Comparison of ENCODE assay signal across 20 cellular contexts in the genomic region with DNA sequence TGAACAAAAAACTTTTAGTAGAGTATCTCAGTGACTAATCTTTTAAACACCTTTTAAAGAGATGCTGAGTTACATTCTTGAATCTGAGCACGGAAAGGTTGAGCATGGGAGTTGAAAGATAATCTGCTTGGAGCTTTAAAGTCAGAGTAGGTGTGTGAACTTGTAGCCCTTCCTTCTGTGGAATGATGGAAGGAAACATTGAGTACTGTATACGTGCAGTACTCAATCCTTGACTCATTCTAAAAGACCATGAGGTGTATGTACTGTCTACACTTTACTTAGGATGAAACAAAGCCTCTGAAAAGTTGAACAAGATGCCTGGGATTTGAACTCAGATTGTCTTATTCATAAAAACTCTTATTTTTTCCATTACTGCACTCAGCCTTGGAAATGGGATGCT. TPM values are rescaled to one million over a fixed set of nuclear protein-coding genes. Genes with fewer than 3 reads are reported as not detected.
DNase-seq lines count a peak whose midpoint lies in the region; ATAC-seq and TF ChIP-seq lines count a peak whose summit lies in the region.
"Had no signal": no experiment of that assay in that cellular context is flagged by ENCODE, and none has a peak within 500 bp of the region (broad histone marks: within the 10 kb centered on the region; RNA-seq: fewer than 3 reads in every experiment).

No MANE protein-coding gene starts in this region.

- H3K27ac Mint-ChIP-seq in activated T-cell treated with anti-CD3 and anti-CD28 coated beads, Interleukin-2, amount 50 U/mL, for 24 hours = peak overlapping the region; percentile 97
- peak overlapping the region; percentile 97 for H3K27ac Mint-ChIP-seq in activated naive CD8-positive, alpha-beta T cell treated with anti-CD3 and anti-CD28 coated beads, Interleukin-2, amount 50 U/mL, for 24 hours
- peak overlapping the region; percentile 69 for H3K27ac Mint-ChIP-seq in progenitor cell of endocrine pancreas
- H3K27ac Mint-ChIP-seq: memory B cell had no signal

- peaks cover 86% of the 10 kb centered on the region for H3K36me3 Mint-ChIP-seq in activated T-cell treated with anti-CD3 and anti-CD28 coated beads, Interleukin-2, amount 50 U/mL, for 24 hours (ENCODE audit: low read depth)
- H3K36me3 Mint-ChIP-seq in activated naive CD8-positive, alpha-beta T cell treated with anti-CD3 and anti-CD28 coated beads, Interleukin-2, amount 50 U/mL, for 24 hours (ENCODE audit: low read depth) = peaks cover 57% of the 10 kb centered on the region
- H3K36me3 Mint-ChIP-seq in progenitor cell of endocrine pancreas (ENCODE audit: insufficient read depth) = peaks cover 14% of the 10 kb centered on the region

- H3K4me1 Mint-ChIP-seq in activated T-cell treated with anti-CD3 and anti-CD28 coated beads, Interleukin-2, amount 50 U/mL, for 24 hours (ENCODE audit: low read depth) = peaks cover 69% of the 10 kb centered on the region
- H3K4me1 Mint-ChIP-seq in activated naive CD8-positive, alpha-beta T cell treated with anti-CD3 and anti-CD28 coated beads, Interleukin-2, amount 50 U/mL, for 24 hours = peaks cover 73% of the 10 kb centered on the region
- H3K4me1 Mint-ChIP-seq in progenitor cell of endocrine pancreas (ENCODE audit: low read depth) = peaks cover 12% of the 10 kb centered on the region

- no peaks in the 10 kb centered on the region for H3K27me3 Mint-ChIP-seq in activated T-cell treated with anti-CD3 and anti-CD28 coated beads, Interleukin-2, amount 50 U/mL, for 24 hours
- H3K27me3 Mint-ChIP-seq in activated naive CD8-positive, alpha-beta T cell treated with anti-CD3 and anti-CD28 coated beads, Interleukin-2, amount 50 U/mL, for 24 hours = peaks cover 2% of the 10 kb centered on the region
- H3K27me3 Mint-ChIP-seq in progenitor cell of endocrine pancreas = no peaks in the 10 kb centered on the region
- H3K27me3 Mint-ChIP-seq: memory B cell had no signal

- peak overlapping the region; percentile 63 for H3K4me3 Mint-ChIP-seq in activated T-cell treated with anti-CD3 and anti-CD28 coated beads, Interleukin-2, amount 50 U/mL, for 24 hours
- peak overlapping the region; percentile 72 for H3K4me3 Mint-ChIP-seq in activated naive CD8-positive, alpha-beta T cell treated with anti-CD3 and anti-CD28 coated beads, Interleukin-2, amount 50 U/mL, for 24 hours
- no peak overlapping the region for H3K4me3 Mint-ChIP-seq in progenitor cell of endocrine pancreas (ENCODE audit: low read depth)
- H3K4me3 Mint-ChIP-seq: memory B cell had no signal

- peak; percentile 63 for ATAC-seq in activated naive CD8-positive, alpha-beta T cell treated with anti-CD3 and anti-CD28 coated beads, Interleukin-2, amount 50 U/mL, for 24 hours
- ATAC-seq: gastroesophageal sphincter had no signal

- H3K9me3 Mint-ChIP-seq in activated T-cell treated with anti-CD3 and anti-CD28 coated beads, Interleukin-2, amount 50 U/mL, for 24 hours = no peaks in the 10 kb centered on the region
- no peaks in the 10 kb centered on the region for H3K9me3 Mint-ChIP-seq in activated naive CD8-positive, alpha-beta T cell treated with anti-CD3 and anti-CD28 coated beads, Interleukin-2, amount 50 U/mL, for 24 hours
- H3K9me3 Mint-ChIP-seq in progenitor cell of endocrine pancreas (ENCODE audit: low read depth) = no peaks in the 10 kb centered on the region
- H3K9me3 Mint-ChIP-seq: IgD-negative memory B cell, memory B cell had no signal

- DNase-seq in activated T-cell treated with anti-CD3 and anti-CD28 coated beads, Interleukin-2, amount 50 U/mL, for 24 hours = no peak
- no peak for DNase-seq in activated T-cell treated with anti-CD3 and anti-CD28 coated beads, Interleukin-2, amount 50 U/mL, for 48 hours
- DNase-seq in NB4 (ENCODE audit: low read depth) (no peak), progenitor cell of endocrine pancreas (ENCODE audit: low spot score, unreplicated experiment) (no peak), UCSD-AML1 (lab: John Stamatoyannopoulos, UW; ENCODE audit: unreplicated experiment) (no peak), NCI-H1436 treated with DMSO at 0.1 percent for 48 hours (lab: John Stamatoyannopoulos, UW) (no peak), COR-L47 (lab: John Stamatoyannopoulos, UW) (no peak)
- no peak for DNase-seq in activated naive CD8-positive, alpha-beta T cell treated with anti-CD3 and anti-CD28 coated beads, Interleukin-2, amount 50 U/mL, for 24 hours
- DNase-seq: activated CD4-positive, alpha-beta T cell treated with anti-CD3 and anti-CD28 coated beads, Interleukin-2, amount 50 U/mL, for 1 hour; aorta; NCI-H1694; NCI-H774; OCI-M1; SHP77 had no signal

- no peak for TF ChIP-seq POLR2A in NB4 (IDR thresholded peaks at IDR 0.05; ENCODE audit: extremely low read depth, insufficient read length)

- TF ChIP-seq CTCF in NB4 (IDR thresholded peaks at IDR 0.05; ENCODE audit: low read depth, low read length) (no peak), progenitor cell of endocrine pancreas (IDR thresholded peaks at IDR 0.05; ENCODE audit: unreplicated experiment) (no peak)

- H3K4me3 ChIP-seq in NB4 (ENCODE audit: low read depth, low read length) = peak overlapping the region; percentile 1
- H3K4me3 ChIP-seq: esophagus muscularis mucosa, gastroesophageal sphincter, right atrium auricular region, vagina had no signal

RNA-seq across cellular contexts. Expression of a gene that starts 3.4 kb away (rescaled TPM):
- total RNA-seq in progenitor cell of endocrine pancreas = 34.0 and 34.2 TPM in 2 replicates

RNA-seq across cellular contexts. Expression of a gene that starts 3.5 kb away (rescaled TPM):
- 535 and 549 TPM in 2 replicates for total RNA-seq in progenitor cell of endocrine pancreas

RNA-seq across cellular contexts. Expression of a gene that starts 60.0 kb away (rescaled TPM):
- 400 and 416 TPM in 2 replicates for total RNA-seq in progenitor cell of endocrine pancreas
